Comparison of ENCODE assay signal across 8 cellular contexts in genomic region chr22:30968924-30969531, GRCh38. TPM values are rescaled to one million over a fixed set of nuclear protein-coding genes. Genes with fewer than 3 reads are reported as not detected.
DNase-seq lines count a peak whose midpoint lies in the region; ATAC-seq and TF ChIP-seq lines count a peak whose summit lies in the region.

Gene TUG1 (plus strand): TSS chr22:30969265.

- peaks cover 25% of the 10 kb centered on the region for H3K9me3 Mint-ChIP-seq in activated T-cell treated with anti-CD3 and anti-CD28 coated beads, Interleukin-2, amount 50 U/mL, for 4 hours

- H3K4me3 Mint-ChIP-seq in activated T-cell treated with anti-CD3 and anti-CD28 coated beads, Interleukin-2, amount 50 U/mL, for 4 hours: peak within 1 kb of the TSS; percentile 87

- peak; percentile 80 for ATAC-seq in GM21717 (IDR thresholded peaks at IDR 0.05; ENCODE audit: unreplicated experiment)
- peak; percentile 89 to 94 for ATAC-seq in activated T-cell treated with anti-CD3 and anti-CD28 coated beads, Interleukin-2, amount 50 U/mL, for 4 hours

- H3K27me3 ChIP-seq in esophagus (ENCODE audit: control insufficient read depth in 1 of 2, insufficient read depth in 2 of 2, low read length in 2 of 2): no peaks in the 10 kb centered on the region
- no peaks in the 10 kb centered on the region for H3K27me3 ChIP-seq in mucosa of stomach (ENCODE audit: control insufficient read depth, insufficient read depth, low read length)

- 0 to 1% methylated on average over 67 of the region's 67 CpGs for WGBS in esophagus, 2 donors

- H3K4me1 Mint-ChIP-seq in activated T-cell treated with anti-CD3 and anti-CD28 coated beads, Interleukin-2, amount 50 U/mL, for 4 hours (ENCODE audit: low read depth): peaks cover 53% of the 10 kb centered on the region

- H3K4me3 ChIP-seq in esophagus (ENCODE audit: low read depth in 1 of 2, low read length in 2 of 2) (peak within 1 kb of the TSS; percentile 67 to 80), mucosa of stomach (ENCODE audit: low read length) (peak within 1 kb of the TSS; percentile 65)

- no peaks in the 10 kb centered on the region for H3K27me3 Mint-ChIP-seq in activated T-cell treated with anti-CD3 and anti-CD28 coated beads, Interleukin-2, amount 50 U/mL, for 4 hours (ENCODE audit: low read depth)

- peaks cover 0 to 6% of the 10 kb centered on the region in 2 donors for H3K9me3 ChIP-seq in esophagus (ENCODE audit: control insufficient read depth in 2 of 2, insufficient read depth in 1 of 2, low read depth in 1 of 2, low read length in 1 of 2)
- H3K9me3 ChIP-seq in mucosa of stomach (ENCODE audit: control insufficient read depth, low read length): peaks cover 4% of the 10 kb centered on the region

- H3K4me1 ChIP-seq in esophagus (ENCODE audit: control insufficient read depth in 2 of 2, insufficient read depth in 2 of 2, low read length in 1 of 2) (peaks cover 0 to 7% of the 10 kb centered on the region in 2 donors), mucosa of stomach (ENCODE audit: control insufficient read depth, insufficient read depth, low read length) (peaks cover 10% of the 10 kb centered on the region)

- in situ Hi-C loops in KBM-7 (cut with MboI; ENCODE audit: low pct_unique_long_range_greater_than_20kb, low sequenced_read_pairs): no loop called here

- peaks cover 49% of the 10 kb centered on the region for H3K36me3 Mint-ChIP-seq in activated T-cell treated with anti-CD3 and anti-CD28 coated beads, Interleukin-2, amount 50 U/mL, for 4 hours (ENCODE audit: insufficient read depth)

- H3K27ac ChIP-seq in esophagus (ENCODE audit: low read depth in 2 of 2, low read length in 1 of 2): peak within 1 kb of the TSS; percentile 92 to 95

- peak within 1 kb of the TSS; percentile 87 for H3K9ac ChIP-seq in mucosa of stomach (ENCODE audit: low read length)

- peaks cover 5 to 16% of the 10 kb centered on the region in 2 donors for H3K36me3 ChIP-seq in esophagus (ENCODE audit: control insufficient read depth in 2 of 2, insufficient read depth in 2 of 2, low read length in 1 of 2)
- no peaks in the 10 kb centered on the region for H3K36me3 ChIP-seq in mucosa of stomach (ENCODE audit: control insufficient read depth, insufficient read depth, low read length)

- DNase-seq in DMS153 (lab: John Stamatoyannopoulos, UW) (peak; percentile 95), KBM-7 (peak; percentile 100)
- DNase-seq in activated T-cell treated with anti-CD3 and anti-CD28 coated beads, Interleukin-2, amount 50 U/mL, for 4 hours: peak; percentile 97
- DNase-seq in stimulated activated CD8-positive, alpha-beta memory T cell treated with anti-CD3 and anti-CD28 coated beads, Interleukin-7, amount 100 ng/mL, for 1 hour (ENCODE audit: low read depth in 2 of 2): peak; percentile 91 to 93

TF ChIP-seq in PFSK-1, 5 proteins besides CTCF, POLR2A, EP300 and RAD21:
- TF ChIP-seq FOXP2 (optimal IDR thresholded peaks at IDR 0.05; ENCODE audit: borderline replicate concordance, extremely low read depth, extremely low read length, insufficient read depth): no peak
- TF ChIP-seq TAF1 (IDR thresholded peaks at IDR 0.05; ENCODE audit: borderline replicate concordance, insufficient read depth, low read length): peak; percentile 68; the same call in 1 of the 2 replicates
- TF ChIP-seq REST (IDR thresholded peaks at IDR 0.05; ENCODE audit: insufficient read depth in 1 of 2, low read depth in 2 of 2, low read length in 2 of 2): no peak
- peak; percentile 46; the same call in 1 of the 2 replicates for TF ChIP-seq POLR2AphosphoS5 (IDR thresholded peaks at IDR 0.05; ENCODE audit: low read depth, low read length)
- peak; percentile 1; the same call in 1 of the 2 replicates for TF ChIP-seq SIN3A (IDR thresholded peaks at IDR 0.05; ENCODE audit: borderline replicate concordance, insufficient read depth, low read length)
TF ChIP-seq in PFSK-1: peak in this region for 3.

RNA-seq across cellular contexts. Expression of gene TUG1, which starts in this region (rescaled TPM):
- polyA plus RNA-seq in PFSK-1 (2012; ENCODE audit: insufficient read length, low read depth): 32.8 TPM
- 10 to 100 TPM; 33.8 to 43.6 (median 36.3) TPM for total RNA-seq in activated T-cell treated with anti-CD3 and anti-CD28 coated beads, Interleukin-2, amount 50 U/mL, for 4 hours
- 10 to 100 TPM; 24.7 to 25.6 TPM for polyA plus RNA-seq in esophagus

Comparison
In these comparisons a context has a peak if more than half of its experiments do, and no peak if none do; other contexts are left out.
1. Peak in every context shown above with its lines: DNase-seq, ATAC-seq, H3K4me3 ChIP-seq and H3K27ac ChIP-seq.